In genomic region chr20:61817061-61817460, GRCh38 we compare ENCODE assay signal across 33 cellular contexts.
"Had no signal": no experiment of that assay in that cellular context is flagged by ENCODE, and none has a peak within 500 bp of the region (broad histone marks: within the 10 kb centered on the region; RNA-seq: fewer than 3 reads in every experiment).

No MANE protein-coding gene starts in this region.

- H3K27me3 ChIP-seq: ascending aorta, cardiac muscle cell, MG63, SJSA1 had no signal

- H3K4me1 ChIP-seq: ascending aorta had no signal

- H3K27ac Mint-ChIP-seq: activated CD4-positive, alpha-beta T cell treated with anti-CD3 and anti-CD28 coated beads, Interleukin-2, amount 10 ng/mL, durations not matched to agents 24 days and 14 days; activated CD8-positive, alpha-beta T cell treated with anti-CD3 and anti-CD28 coated beads for 36 hours; activated naive CD8-positive, alpha-beta T cell treated with anti-CD3 and anti-CD28 coated beads for 36 hours; activated T-cell treated with anti-CD3 and anti-CD28 coated beads, Interleukin-2, amount 50 U/mL, for 72 hours; activated T-helper 17 cell treated with anti-CD3 and anti-CD28 coated beads, Interleukin-2, amount 50 U/mL, for 72 hours; T-helper 1 cell treated with Interleukin-12 subunit alpha and Interleukin-12 subunit beta and Interleukin-4 antibody, amounts not matched to agents 30 μg/mL and 1 μg/mL, for 36 hours; T-helper 2 cell treated with Interferon-gamma antibody and Interleukin-4, amounts not matched to agents 5 μg/mL and 100 μg/mL, for 36 hours had no signal

- ATAC-seq: activated CD8-positive, alpha-beta T cell treated with anti-CD3 and anti-CD28 coated beads for 36 hours; activated T-cell treated with anti-CD3 and anti-CD28 coated beads, Interleukin-2, amount 50 U/mL, for 72 hours; activated T-helper 17 cell treated with anti-CD3 and anti-CD28 coated beads, Interleukin-2, amount 50 U/mL, for 72 hours had no signal

- H3K9me3 ChIP-seq: ascending aorta, MG63, SJSA1, SK-N-SH had no signal

- H3K9ac ChIP-seq: SK-N-SH had no signal

- H3K27me3 Mint-ChIP-seq: activated CD4-positive, alpha-beta T cell treated with anti-CD3 and anti-CD28 coated beads, Interleukin-2, amount 10 ng/mL, durations not matched to agents 24 days and 14 days; activated CD8-positive, alpha-beta T cell treated with anti-CD3 and anti-CD28 coated beads for 36 hours; activated naive CD8-positive, alpha-beta T cell treated with anti-CD3 and anti-CD28 coated beads for 36 hours; activated T-helper 17 cell treated with anti-CD3 and anti-CD28 coated beads, Interleukin-2, amount 50 U/mL, for 72 hours had no signal

- H3K9me2 ChIP-seq: SK-N-SH had no signal

- H3K4me3 ChIP-seq: ascending aorta, cardiac muscle cell, MG63, PC-9, SJSA1 had no signal

- H3K4me2 ChIP-seq: PC-9, SK-N-SH had no signal

- H3K36me3 ChIP-seq: ascending aorta, cardiac muscle cell, MG63, SJSA1 had no signal

- H2AFZ ChIP-seq: PC-9 had no signal

- H3K4me3 Mint-ChIP-seq: activated CD4-positive, alpha-beta T cell treated with anti-CD3 and anti-CD28 coated beads, Interleukin-2, amount 10 ng/mL, durations not matched to agents 24 days and 14 days; activated CD8-positive, alpha-beta T cell treated with anti-CD3 and anti-CD28 coated beads for 36 hours; activated naive CD8-positive, alpha-beta T cell treated with anti-CD3 and anti-CD28 coated beads for 36 hours; activated T-cell treated with anti-CD3 and anti-CD28 coated beads, Interleukin-2, amount 50 U/mL, for 72 hours; activated T-helper 17 cell treated with anti-CD3 and anti-CD28 coated beads, Interleukin-2, amount 50 U/mL, for 72 hours; T-helper 1 cell treated with Interleukin-12 subunit alpha and Interleukin-12 subunit beta and Interleukin-4 antibody, amounts not matched to agents 30 μg/mL and 1 μg/mL, for 36 hours; T-helper 2 cell treated with Interferon-gamma antibody and Interleukin-4, amounts not matched to agents 5 μg/mL and 100 μg/mL, for 36 hours had no signal

- H3K27ac ChIP-seq: ascending aorta, cardiac muscle cell, PC-9, SJSA1 had no signal

- H3K36me3 Mint-ChIP-seq: activated naive CD8-positive, alpha-beta T cell treated with anti-CD3 and anti-CD28 coated beads for 36 hours had no signal

- H3K4me1 Mint-ChIP-seq: activated CD4-positive, alpha-beta T cell treated with anti-CD3 and anti-CD28 coated beads, Interleukin-2, amount 10 ng/mL, durations not matched to agents 24 days and 14 days; activated naive CD8-positive, alpha-beta T cell treated with anti-CD3 and anti-CD28 coated beads for 36 hours; activated T-helper 17 cell treated with anti-CD3 and anti-CD28 coated beads, Interleukin-2, amount 50 U/mL, for 72 hours had no signal

- DNase-seq: activated CD4-positive, alpha-beta T cell treated with anti-CD3 and anti-CD28 coated beads, Interleukin-2, amount 10 ng/mL, durations not matched to agents 24 days and 14 days; activated CD4-positive, alpha-beta T cell treated with anti-CD3 and anti-CD28 coated beads, Interleukin-2, amount 50 U/mL, for 4 hours; activated CD8-positive, alpha-beta T cell treated with anti-CD3 and anti-CD28 coated beads for 36 hours; activated effector memory CD4-positive, alpha-beta T cell treated with anti-CD3 and anti-CD28 coated beads, Interleukin-2, amount 50 U/mL, for 16 hours; activated naive CD4-positive, alpha-beta T cell; activated naive CD4-positive, alpha-beta T cell treated with anti-CD3 and anti-CD28 coated beads, Interleukin-2, amount 50 U/mL, for 16 hours; activated naive CD8-positive, alpha-beta T cell treated with anti-CD3 and anti-CD28 coated beads for 36 hours; activated T-cell treated with anti-CD3 and anti-CD28 coated beads, Interleukin-2, amount 50 U/mL, for 1 hour; activated T-cell treated with anti-CD3 and anti-CD28 coated beads, Interleukin-2, amount 50 U/mL, for 72 hours; amygdala; Kasumi-1; KG1; MG63; NCI-H1048; NCI-H1105 treated with DMSO at 0.1 percent for 48 hours; NCI-H1436; NCI-H1694 treated with DMSO at 0.1 percent for 48 hours; NCI-H2029; NCI-H2107; NCI-H2171; NCI-H510A; NCI-H526; NCI-H748 treated with DMSO at 0.1 percent for 48 hours; NK-92 treated with Interleukin-12 subunit alpha and Interleukin-12 subunit beta, amount 100 ng/mL, for 24 hours; PC-9; SHP77 treated with DMSO at 0.1 percent for 48 hours; SK-N-SH had no signal

- H3K9me3 Mint-ChIP-seq: activated CD4-positive, alpha-beta T cell treated with anti-CD3 and anti-CD28 coated beads, Interleukin-2, amount 10 ng/mL, durations not matched to agents 24 days and 14 days; activated CD8-positive, alpha-beta T cell treated with anti-CD3 and anti-CD28 coated beads for 36 hours; activated naive CD8-positive, alpha-beta T cell treated with anti-CD3 and anti-CD28 coated beads for 36 hours; activated T-cell treated with anti-CD3 and anti-CD28 coated beads, Interleukin-2, amount 50 U/mL, for 72 hours; activated T-helper 17 cell treated with anti-CD3 and anti-CD28 coated beads, Interleukin-2, amount 50 U/mL, for 72 hours; T-helper 1 cell treated with Interleukin-12 subunit alpha and Interleukin-12 subunit beta and Interleukin-4 antibody, amounts not matched to agents 30 μg/mL and 1 μg/mL, for 36 hours; T-helper 2 cell treated with Interferon-gamma antibody and Interleukin-4, amounts not matched to agents 5 μg/mL and 100 μg/mL, for 36 hours had no signal
